Comparison of ENCODE assay signal across 18 cellular contexts in the genomic region with DNA sequence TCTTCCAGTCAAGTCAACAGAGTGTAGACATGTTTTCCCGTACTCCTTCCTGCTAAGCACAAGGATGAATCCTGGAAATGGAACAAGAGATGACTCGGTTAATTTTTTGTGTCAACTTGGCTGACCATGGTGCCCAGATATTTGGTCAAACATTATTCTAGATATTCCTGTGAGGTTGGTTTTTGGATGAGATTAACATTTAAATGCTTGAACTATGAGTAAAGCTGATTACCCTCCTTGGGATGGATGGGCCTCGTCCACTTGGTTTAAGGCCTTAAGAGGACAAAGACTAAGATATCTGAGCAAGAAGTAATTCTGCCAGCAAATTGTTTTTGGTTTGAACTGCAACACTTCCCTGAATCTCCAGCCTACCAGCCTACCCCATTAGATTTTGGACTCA.
A peak's percentile ranks its signal among the peaks of the same experiment; 100 is the strongest.
DNase-seq lines count a peak whose midpoint lies in the region; ATAC-seq and TF ChIP-seq lines count a peak whose summit lies in the region.
"Had no signal": no experiment of that assay in that cellular context is flagged by ENCODE, and none has a peak within 500 bp of the region (broad histone marks: within the 10 kb centered on the region; RNA-seq: fewer than 3 reads in every experiment).

No MANE protein-coding gene starts in this region.

- H3K23ac ChIP-seq in trophoblast cell (ENCODE audit: low read length): no peak overlapping the region

- H3K14ac ChIP-seq in trophoblast cell (ENCODE audit: low read length): no peak overlapping the region

- no peaks in the 10 kb centered on the region for H3K9me3 Mint-ChIP-seq in Calu3 (ENCODE audit: low read depth, unreplicated experiment)

- intact Hi-C loops in PC-3 (cut with micrococcal nuclease) (no loop called here), Calu3 (cut with micrococcal nuclease; ENCODE audit: unreplicated experiment) (no loop called here), ascending aorta (cut with DNase I) (no loop called here)

- no peak overlapping the region for H3K4me3 Mint-ChIP-seq in Calu3 (ENCODE audit: low read depth, unreplicated experiment)

- peak overlapping the region; percentile 56 for H2BK12ac ChIP-seq in trophoblast cell (ENCODE audit: low read length)

- no peaks in the 10 kb centered on the region for H3K27me3 Mint-ChIP-seq in Calu3 (ENCODE audit: unreplicated experiment)

- ATAC-seq in PC-3: no peak
- no peak for ATAC-seq in HG03039 (IDR thresholded peaks at IDR 0.05; ENCODE audit: unreplicated experiment)
- ATAC-seq: A549 had no signal

- POLR2A ChIA-PET in PC-3 (lab: Charles Lee; ENCODE audit: unreplicated experiment): no interaction called here

- peaks cover 33% of the 10 kb centered on the region for H3K4me1 Mint-ChIP-seq in Calu3 (ENCODE audit: low read depth, unreplicated experiment)

- H4K8ac ChIP-seq in trophoblast cell (ENCODE audit: low read depth, low read length): no peak overlapping the region

- peaks cover 5% of the 10 kb centered on the region for H3K36me3 Mint-ChIP-seq in Calu3 (ENCODE audit: insufficient read depth, unreplicated experiment)

- H2AFZ ChIP-seq in PC-3 (ENCODE audit: low read length) (no peak overlapping the region), trophoblast cell (ENCODE audit: insufficient read depth, low read length, poor library complexity) (no peak overlapping the region)

- no peak overlapping the region for H2BK120ac ChIP-seq in trophoblast cell (ENCODE audit: insufficient read depth, low read length, poor library complexity)

- no peak overlapping the region for H2BK5ac ChIP-seq in trophoblast cell (ENCODE audit: low read depth, low read length, poor library complexity)

- no CpG with 5 or more reads among the region's 3 CpGs for WGBS in trophoblast cell (ENCODE audit: extremely low coverage, insufficient coverage, insufficient read length)

- no peaks in the 10 kb centered on the region for H3K27me3 ChIP-seq in PC-3 (ENCODE audit: low read length)
- H3K27me3 ChIP-seq in trophoblast cell (ENCODE audit: insufficient read depth, low read length): no peaks in the 10 kb centered on the region
- H3K27me3 ChIP-seq in ascending aorta: no peaks in the 10 kb centered on the region
- H3K27me3 ChIP-seq: Peyer's patch had no signal

- H3K9ac ChIP-seq in PC-3 (ENCODE audit: low read length): no peak overlapping the region
- no peak overlapping the region for H3K9ac ChIP-seq in trophoblast cell (ENCODE audit: low read length)
- H3K9ac ChIP-seq: KMS-11 had no signal

- H3K18ac ChIP-seq in trophoblast cell (ENCODE audit: low read length): no peak overlapping the region

- no peak overlapping the region for H4K91ac ChIP-seq in trophoblast cell (ENCODE audit: low read depth, low read length)

- H4K20me1 ChIP-seq in PC-3 (ENCODE audit: low read length): no peaks in the 10 kb centered on the region

- no peak overlapping the region for H3K27ac Mint-ChIP-seq in Calu3 (ENCODE audit: unreplicated experiment)

- H4K12ac ChIP-seq in trophoblast cell (ENCODE audit: low read depth, low read length): no peak overlapping the region

- CTCF ChIA-PET in PC-3 (lab: Charles Lee) (no interaction called here), Calu3 (lab: Charles Lee) (no interaction called here)

- H3K9me3 ChIP-seq in PC-3 (ENCODE audit: low read length) (no peaks in the 10 kb centered on the region), trophoblast cell (ENCODE audit: insufficient read depth, low read depth, low read length) (no peaks in the 10 kb centered on the region), ascending aorta (no peaks in the 10 kb centered on the region)
- H3K9me3 ChIP-seq: A549, Peyer's patch had no signal

- TF ChIP-seq CTCF in AG10803 (conservative IDR thresholded peaks at IDR 0.05; ENCODE audit: low read length) (no peak), PC-3 (conservative IDR thresholded peaks at IDR 0.05; ENCODE audit: low read depth, low read length) (no peak), Calu3 (IDR thresholded peaks at IDR 0.05; ENCODE audit: unreplicated experiment) (no peak), ascending aorta (IDR thresholded peaks at IDR 0.05) (no peak)

- peaks cover 33% of the 10 kb centered on the region for H3K79me1 ChIP-seq in trophoblast cell (ENCODE audit: low read length)

- DNase-seq in AG10803 (ENCODE audit: low read depth): peak; percentile 61
- peak; percentile 5 for DNase-seq in PC-3
- peak; percentile 5 for DNase-seq in fibroblast of gingiva (ENCODE audit: low read depth)
- DNase-seq in trophoblast cell: peak in 1 of 2 donors; percentile 28
- no peak for DNase-seq in Calu3
- DNase-seq in ascending aorta (ENCODE audit: low spot score in 2 of 2): no peak
- DNase-seq: DMS79 treated with DMSO at 0.1 percent for 48 hours, NCI-H1092, NCI-H1436 treated with DMSO at 0.1 percent for 48 hours, NCI-H2029, NCI-H345, NCI-H524 treated with DMSO at 0.1 percent for 48 hours, Peyer's patch, Right ventricle myocardium superior had no signal

- H3K4me2 ChIP-seq in PC-3 (ENCODE audit: low read length) (no peak overlapping the region), trophoblast cell (ENCODE audit: low read length) (no peak overlapping the region)
- H3K4me2 ChIP-seq: A549, KMS-11 had no signal

- H3K79me2 ChIP-seq in PC-3 (ENCODE audit: low read length) (no peaks in the 10 kb centered on the region), trophoblast cell (ENCODE audit: control insufficient read depth, insufficient read depth, low read length, poor library complexity) (no peaks in the 10 kb centered on the region)

- H3K4ac ChIP-seq in trophoblast cell (ENCODE audit: low read depth, low read length): no peak overlapping the region

- H3K27ac ChIP-seq in PC-3 (ENCODE audit: low read length) (no peak overlapping the region), trophoblast cell (ENCODE audit: low read depth, low read length) (no peak overlapping the region), ascending aorta (no peak overlapping the region)
- H3K27ac ChIP-seq: A549, KMS-11, Peyer's patch, SK-N-MC had no signal

- no peaks in the 10 kb centered on the region for H3F3A ChIP-seq in PC-3 (ENCODE audit: low read length, unreplicated experiment)

- H3K4me1 ChIP-seq in PC-3 (ENCODE audit: insufficient read depth, low read length): peaks cover 16% of the 10 kb centered on the region
- peaks cover 11 to 19% of the 10 kb centered on the region in 2 experiments for H3K4me1 ChIP-seq in trophoblast cell (ENCODE audit: control insufficient read depth in 1 of 2, insufficient read depth in 2 of 2, low read length in 2 of 2)
- no peaks in the 10 kb centered on the region for H3K4me1 ChIP-seq in ascending aorta
- H3K4me1 ChIP-seq: Peyer's patch had no signal

- no peak overlapping the region for H3K4me3 ChIP-seq in AG10803 (ENCODE audit: low read length)
- H3K4me3 ChIP-seq in PC-3 (ENCODE audit: low read length): no peak overlapping the region
- no peak overlapping the region for H3K4me3 ChIP-seq in trophoblast cell (ENCODE audit: low read depth, low read length)
- no peak overlapping the region for H3K4me3 ChIP-seq in ascending aorta
- H3K4me3 ChIP-seq: A549, Peyer's patch, SK-N-MC had no signal

- no TSS peak for BruUV-seq in PC-3 (replicated peaks; lab: Mats Ljungman, UMichigan)
- no TSS peak for BruUV-seq in Calu3 (replicated peaks; lab: Mats Ljungman, UMichigan)

- H2AK5ac ChIP-seq in trophoblast cell (ENCODE audit: low read length): no peak overlapping the region

- H3K36me3 ChIP-seq in PC-3 (ENCODE audit: low read depth, low read length) (no peaks in the 10 kb centered on the region), trophoblast cell (ENCODE audit: control insufficient read depth in 1 of 2, insufficient read depth in 2 of 2, low read length in 2 of 2) (no peaks in the 10 kb centered on the region), ascending aorta (no peaks in the 10 kb centered on the region)
- H3K36me3 ChIP-seq: Peyer's patch had no signal

- H3K9me2 ChIP-seq in PC-3 (replicated peaks; ENCODE audit: low read length): no peaks in the 10 kb centered on the region

Comparison
In these comparisons a context has a peak if more than half of its experiments do, and no peak if none do; other contexts are left out.
1. DNase-seq: peak in AG10803 (single experiment), PC-3 (single experiment) and fibroblast of gingiva (single experiment); none in Calu3 (single experiment) and ascending aorta (0 of 2).